In the genomic region with DNA sequence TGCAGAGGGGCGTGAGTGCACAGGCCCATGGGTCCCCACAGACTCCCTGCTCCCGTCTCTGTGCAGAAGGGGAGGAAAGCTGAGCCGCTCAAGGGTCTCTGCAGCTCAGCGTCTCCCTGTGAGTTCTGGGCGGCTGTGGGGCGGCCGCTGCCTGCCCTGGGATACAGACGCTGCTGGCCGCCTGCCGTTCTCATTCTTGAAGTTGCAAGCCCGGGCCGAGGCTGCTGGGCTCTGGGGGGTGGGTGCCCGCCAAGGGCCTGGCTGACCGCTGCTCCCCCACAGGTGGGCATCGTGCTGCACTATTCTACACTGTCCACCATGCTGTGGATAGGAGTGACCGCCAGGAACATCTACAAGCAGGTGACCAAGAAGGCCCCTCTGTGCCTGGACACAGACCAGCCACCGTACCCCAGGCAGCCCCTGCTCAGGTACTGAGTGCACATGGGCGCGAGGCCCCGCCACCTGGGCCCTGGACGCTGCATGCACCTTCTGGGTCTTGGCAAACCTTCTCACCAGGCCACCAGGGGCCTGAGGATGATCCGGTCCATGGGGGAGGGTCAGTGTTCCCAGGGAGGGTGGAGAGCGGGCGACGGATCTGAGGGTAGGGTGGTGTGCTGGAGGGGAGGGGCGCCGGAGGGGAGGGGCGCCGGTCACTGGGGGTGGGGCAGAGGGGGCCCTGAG, we compare ENCODE assay signal across 32 cellular contexts. TPM values are rescaled to one million over a fixed set of nuclear protein-coding genes. Genes with fewer than 3 reads are reported as not detected.
"Had no signal": no experiment of that assay in that cellular context is flagged by ENCODE, and none has a peak within 500 bp of the region (broad histone marks: within the 10 kb centered on the region; RNA-seq: fewer than 3 reads in every experiment).

No MANE protein-coding gene starts in this region.

- H3K27me3 ChIP-seq: hepatocyte, right lobe of liver had no signal

- FAIRE-seq: pancreas, urothelium cell line had no signal

- H3K9me3 ChIP-seq: pancreas, upper lobe of right lung had no signal

- H3K4me1 ChIP-seq: lower lobe of right lung, pancreas, psoas muscle, right lobe of liver, upper lobe of right lung had no signal

- H3K4me2 ChIP-seq: hepatocyte, smooth muscle cell had no signal

- H3K4me3 Mint-ChIP-seq: natural killer cell; nephron progenitor cell; stimulated activated memory B cell treated with anti-CD40 and anti-IgM and Interleukin-4, amounts not matched to agents 10 μg/mL and 1 μg/mL and 100 μg/mL, for 72 hours had no signal

- H3K36me3 Mint-ChIP-seq: stimulated activated memory B cell treated with anti-CD40 and anti-IgM and Interleukin-4, amounts not matched to agents 10 μg/mL and 1 μg/mL and 100 μg/mL, for 72 hours had no signal

- ATAC-seq: heart right ventricle; left cardiac atrium; left lobe of liver; natural killer cell; pancreas; right lobe of liver; stimulated activated memory B cell treated with anti-CD40 and anti-IgM and Interleukin-4, amounts not matched to agents 10 μg/mL and 1 μg/mL and 100 μg/mL, for 72 hours; upper lobe of right lung had no signal

- H3K4me3 ChIP-seq: heart right ventricle, hepatocyte, lower lobe of right lung, pancreas, psoas muscle, right lobe of liver, smooth muscle cell, suprapubic skin, thoracic aorta, tibial artery, upper lobe of right lung had no signal

- DNase-seq: heart right ventricle; islet precursor cell; kidney glomerular epithelial cell; left cardiac atrium; lower lobe of right lung; mammary epithelial cell; mesenchymal stem cell; natural killer cell; nephron progenitor cell; nucleus accumbens; posterior cingulate gyrus; psoas muscle; right lobe of liver; stimulated activated CD4-positive, alpha-beta T cell treated with anti-CD3 and anti-CD28 coated beads, Interleukin-1b, Interleukin-23, amount 100 ng/mL, for 48 hours; stimulated activated CD4-positive, alpha-beta T cell treated with anti-CD3 and anti-CD28 coated beads, Interleukin-2, amount 100 ng/mL, for 48 hours; stimulated activated CD4-positive, alpha-beta T cell treated with anti-CD3 and anti-CD28 coated beads, Interleukin-4, amount 100 ng/mL, for 4 hours; stimulated activated CD8-positive, alpha-beta memory T cell treated with anti-CD3 and anti-CD28 coated beads, Interleukin-4, amount 100 ng/mL, for 48 hours; stimulated activated naive CD4-positive, alpha-beta T cell treated with Interleukin-2 at 50 U/mL for 16 hours; tibial artery; trophoblast cell; upper lobe of right lung had no signal

- H3K36me3 ChIP-seq: heart right ventricle, lower lobe of right lung, pancreas, right lobe of liver, suprapubic skin, thoracic aorta, tibial artery, upper lobe of right lung had no signal

- H2AFZ ChIP-seq: hepatocyte had no signal

- H3K27ac ChIP-seq: heart right ventricle, hepatocyte, lower lobe of right lung, pancreas, psoas muscle, right lobe of liver, suprapubic skin, thoracic aorta, tibial artery, upper lobe of right lung had no signal

- H3K79me2 ChIP-seq: hepatocyte had no signal

- H3K27ac Mint-ChIP-seq: natural killer cell; nephron progenitor cell; stimulated activated memory B cell treated with anti-CD40 and anti-IgM and Interleukin-4, amounts not matched to agents 10 μg/mL and 1 μg/mL and 100 μg/mL, for 72 hours had no signal

RNA-seq across cellular contexts. Expression of gene ADGRA1, which starts 14.8 kb away (rescaled TPM):
- total RNA-seq: mammary epithelial cell, mucosa of gallbladder, natural killer cell, osteoblast, smooth muscle cell, suprapubic skin, thoracic aorta, upper lobe of right lung had no signal
- polyA plus RNA-seq: hepatocyte, mammary epithelial cell, smooth muscle cell had no signal

RNA-seq across cellular contexts. Expression of gene KNDC1, which starts 57.5 kb away (rescaled TPM):
- total RNA-seq: osteoblast, subcutaneous adipose tissue had no signal
- polyA plus RNA-seq: mammary epithelial cell had no signal
